ENCODE assay signal across 13 cellular contexts in genomic region chr14:56170028-56170427, GRCh38.
"Had no signal": no experiment of that assay in that cellular context is flagged by ENCODE, and none has a peak within 500 bp of the region (broad histone marks: within the 10 kb centered on the region; RNA-seq: fewer than 3 reads in every experiment).

No MANE protein-coding gene starts in this region.

- H3K27me3 ChIP-seq: brain microvascular endothelial cell, ovary had no signal

- ATAC-seq: stimulated activated memory B cell treated with anti-CD40 and anti-IgM and Interleukin-4, amounts not matched to agents 10 μg/mL and 1 μg/mL and 100 μg/mL, for 72 hours; T-helper 17 cell had no signal

- H3K36me3 ChIP-seq: brain microvascular endothelial cell, ovary had no signal

- H3K9me3 ChIP-seq: ovary had no signal

- H3K27ac ChIP-seq: brain microvascular endothelial cell, epithelial cell of prostate, ovary had no signal

- H3K4me3 ChIP-seq: lung, ovary had no signal

- DNase-seq: activated B cell treated with CpG ODN at 0.5 μM for 24 hours; activated CD4-positive, alpha-beta T cell treated with anti-CD3 and anti-CD28 coated beads, Interleukin-2, amount 10 ng/mL, durations not matched to agents 7 days and 5 days; activated CD8-positive, alpha-beta memory T cell treated with anti-CD3 and anti-CD28 coated beads, Interleukin-2, amount 50 U/mL, for 48 hours; activated gamma-delta T cell treated with Interleukin-2 at 50 U/mL for 16 hours; amygdala; brain microvascular endothelial cell; naive B cell; ovary; stimulated activated CD4-positive, alpha-beta T cell treated with anti-CD3 and anti-CD28 coated beads, Interleukin-2, amount 100 ng/mL, for 48 hours; T-helper 17 cell had no signal
